Comparison of ENCODE assay signal across 1 cellular context in the genomic region with DNA sequence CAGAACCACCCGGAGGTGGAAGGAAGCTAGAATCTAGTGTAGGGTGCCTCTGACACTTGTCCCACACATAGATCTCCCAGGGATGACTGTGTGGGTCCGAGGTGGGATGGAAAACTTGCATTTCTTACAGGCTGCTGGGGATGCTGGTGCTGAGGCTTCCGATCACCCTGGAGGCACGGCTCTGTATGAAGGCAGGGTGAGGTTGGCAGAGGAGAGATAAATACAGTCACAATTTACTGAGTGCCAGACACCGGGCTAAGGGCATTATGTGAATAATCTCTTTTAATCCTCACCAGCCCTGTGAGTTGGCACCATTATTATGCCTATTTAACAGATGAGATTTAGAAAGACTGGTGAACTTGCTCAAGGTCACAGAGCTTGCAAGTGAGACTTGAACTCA.
TF ChIP-seq lines count a peak whose summit lies in the region.

No MANE protein-coding gene starts in this region.

TF ChIP-seq in K562, 482 proteins besides CTCF, POLR2A, EP300 and RAD21 (continued from another document):
- no peak for TF ChIP-seq MLX (CRISPR knock-in tag; conservative IDR thresholded peaks at IDR 0.05)
- TF ChIP-seq, protein P1, sequence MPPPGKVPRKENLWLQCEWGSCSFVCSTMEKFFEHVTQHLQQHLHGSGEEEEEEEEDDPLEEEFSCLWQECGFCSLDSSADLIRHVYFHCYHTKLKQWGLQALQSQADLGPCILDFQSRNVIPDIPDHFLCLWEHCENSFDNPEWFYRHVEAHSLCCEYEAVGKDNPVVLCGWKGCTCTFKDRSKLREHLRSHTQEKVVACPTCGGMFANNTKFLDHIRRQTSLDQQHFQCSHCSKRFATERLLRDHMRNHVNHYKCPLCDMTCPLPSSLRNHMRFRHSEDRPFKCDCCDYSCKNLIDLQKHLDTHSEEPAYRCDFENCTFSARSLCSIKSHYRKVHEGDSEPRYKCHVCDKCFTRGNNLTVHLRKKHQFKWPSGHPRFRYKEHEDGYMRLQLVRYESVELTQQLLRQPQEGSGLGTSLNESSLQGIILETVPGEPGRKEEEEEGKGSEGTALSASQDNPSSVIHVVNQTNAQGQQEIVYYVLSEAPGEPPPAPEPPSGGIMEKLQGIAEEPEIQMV (tag; conservative IDR thresholded peaks at IDR 0.05; ENCODE audit: low read depth), result no peak
- TF ChIP-seq ZNF184 (CRISPR knock-in tag; IDR thresholded peaks at IDR 0.05), result no peak
- no peak for TF ChIP-seq ZBTB34 (CRISPR knock-in tag; IDR thresholded peaks at IDR 0.05)
- TF ChIP-seq ZNF764 (CRISPR knock-in tag; IDR thresholded peaks at IDR 0.05; ENCODE audit: low read depth), result no peak
- TF ChIP-seq RB1 (IDR thresholded peaks at IDR 0.05; ENCODE audit: low read depth), result no peak
- TF ChIP-seq ZEB2 (IDR thresholded peaks at IDR 0.05), result no peak
- TF ChIP-seq MCM5 (IDR thresholded peaks at IDR 0.05; ENCODE audit: low read depth), result no peak
- no peak for TF ChIP-seq HNRNPH1 (optimal IDR thresholded peaks at IDR 0.05; ENCODE audit: low read depth, low read length)
- TF ChIP-seq NFE2L1 (tag; IDR thresholded peaks at IDR 0.05; ENCODE audit: borderline replicate concordance, low read depth), result no peak
- no peak for TF ChIP-seq HMGXB4 (CRISPR knock-in tag; IDR thresholded peaks at IDR 0.05)
